22 cellular contexts compared by ENCODE assay signal in genomic region chr1:178825167-178825566, GRCh38. TPM values are rescaled to one million over a fixed set of nuclear protein-coding genes. Genes with fewer than 3 reads are reported as not detected.
"Had no signal": no experiment of that assay in that cellular context is flagged by ENCODE, and none has a peak within 500 bp of the region (broad histone marks: within the 10 kb centered on the region; RNA-seq: fewer than 3 reads in every experiment).

No MANE protein-coding gene starts in this region.

- H3K27ac Mint-ChIP-seq: naive thymus-derived CD8-positive, alpha-beta T cell; nephron progenitor cell; type B pancreatic cell had no signal

- H3K27me3 Mint-ChIP-seq: naive thymus-derived CD8-positive, alpha-beta T cell; type B pancreatic cell had no signal

- H3K4me1 Mint-ChIP-seq: naive thymus-derived CD8-positive, alpha-beta T cell; nephron progenitor cell had no signal

- ATAC-seq: foreskin keratinocyte; gastroesophageal sphincter; heart left ventricle; left lobe of liver; naive thymus-derived CD8-positive, alpha-beta T cell; sciatic nerve had no signal

- DNase-seq: dermis blood vessel endothelial cell; effector memory CD4-positive, alpha-beta T cell; foreskin keratinocyte; heart left ventricle; kidney; mesendoderm; midbrain; naive thymus-derived CD8-positive, alpha-beta T cell; nephron progenitor cell; nucleus accumbens; stimulated activated CD4-positive, alpha-beta T cell treated with anti-CD3 and anti-CD28 coated beads, Interleukin-12 subunit alpha, Interleukin-12 subunit beta, amount 100 ng/mL, for 4 hours; stimulated activated CD4-positive, alpha-beta T cell treated with anti-CD3 and anti-CD28 coated beads, Interleukin-1b, Interleukin-23, amount 100 ng/mL, for 48 hours; stimulated activated CD4-positive, alpha-beta T cell treated with anti-CD3 and anti-CD28 coated beads, Interleukin-4, amount 100 ng/mL, for 1 hour; stimulated activated CD8-positive, alpha-beta memory T cell treated with anti-CD3 and anti-CD28 coated beads, Interleukin-4, amount 100 ng/mL, for 48 hours; stomach; thyroid gland had no signal

- H3K4me3 Mint-ChIP-seq: naive thymus-derived CD8-positive, alpha-beta T cell; nephron progenitor cell; type B pancreatic cell had no signal

- FAIRE-seq: endothelial cell of umbilical vein, kidney had no signal

RNA-seq across cellular contexts. Expression of gene ANGPTL1, which starts 45.7 kb away (rescaled TPM):
- total RNA-seq: dermis blood vessel endothelial cell; endothelial cell of umbilical vein; epithelial cell of proximal tubule; foreskin keratinocyte; naive thymus-derived CD8-positive, alpha-beta T cell had no signal
- polyA plus RNA-seq: foreskin keratinocyte; naive thymus-derived CD8-positive, alpha-beta T cell had no signal
